15 cellular contexts compared by ENCODE assay signal in the genomic region with DNA sequence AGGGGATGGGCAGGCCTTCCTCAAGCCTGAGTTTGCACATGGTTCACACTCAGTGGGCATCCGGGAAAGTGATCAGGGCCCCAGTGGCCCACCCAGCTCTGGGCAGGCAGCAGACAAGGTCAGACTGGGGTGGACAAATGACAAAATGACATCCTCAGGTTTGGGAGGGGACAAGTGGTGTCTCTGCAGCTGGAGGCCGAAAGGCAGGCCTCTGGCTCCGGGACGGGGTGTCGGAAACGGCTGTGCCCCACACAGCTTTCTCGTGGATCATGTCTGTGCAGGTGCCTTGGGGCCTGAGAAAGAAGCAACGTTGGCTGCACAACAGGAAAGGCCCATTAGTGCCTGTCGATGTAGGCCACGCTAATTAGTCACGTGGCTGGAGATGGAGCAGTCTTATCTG. TPM values are rescaled to one million over a fixed set of nuclear protein-coding genes. Genes with fewer than 3 reads are reported as not detected.
DNase-seq lines count a peak whose midpoint lies in the region; ATAC-seq and TF ChIP-seq lines count a peak whose summit lies in the region.
"Had no signal": no experiment of that assay in that cellular context is flagged by ENCODE, and none has a peak within 500 bp of the region (broad histone marks: within the 10 kb centered on the region; RNA-seq: fewer than 3 reads in every experiment).

No MANE protein-coding gene starts in this region.

- no peaks in the 10 kb centered on the region for H3K9me3 Mint-ChIP-seq in GM23338
- peaks cover 10% of the 10 kb centered on the region for H3K9me3 Mint-ChIP-seq in glutamatergic neuron (ENCODE audit: unreplicated experiment)
- H3K9me3 Mint-ChIP-seq in CD4-positive, alpha-beta memory T cell = peaks cover 0 to 4% (median 0%) of the 10 kb centered on the region in 8 donors

- DNase-seq in NCI-H1436 (lab: John Stamatoyannopoulos, UW) (peak; percentile 9), NCI-H1436 treated with DMSO at 0.1 percent for 48 hours (lab: John Stamatoyannopoulos, UW) (no peak), GM23338 (ENCODE audit: low spot score) (no peak), glutamatergic neuron (no peak), posterior vena cava (ENCODE audit: low spot score) (peak; percentile 59), hippocampal formation (lab: John Stamatoyannopoulos, UW) (no peak)
- no peak for DNase-seq in CD4-positive, alpha-beta memory T cell
- DNase-seq: AML-193, Calu3, DMS 273 treated with DMSO at 0.1 percent for 48 hours, H7 had no signal

- CTCF ChIA-PET in CD4-positive, alpha-beta memory T cell (lab: Charles Lee; ENCODE audit: partially characterized antibody) = no interaction called here

- no peak overlapping the region for H3K27ac ChIP-seq in GM23338 (ENCODE audit: low read depth)
- no peak overlapping the region for H3K27ac ChIP-seq in CD4-positive, alpha-beta memory T cell (ENCODE audit: low read depth, low read length)
- H3K27ac ChIP-seq: 22Rv1, BLaER1 had no signal

- TF ChIP-seq CTCF in GM23338 (conservative IDR thresholded peaks at IDR 0.05; ENCODE audit: low read depth in 2 of 2) (no peak), glutamatergic neuron (IDR thresholded peaks at IDR 0.05; ENCODE audit: partially characterized antibody, unreplicated experiment) (no peak)

- no peaks in the 10 kb centered on the region for H3K4me1 ChIP-seq in GM23338 (ENCODE audit: insufficient read depth)
- H3K4me1 ChIP-seq in CD4-positive, alpha-beta memory T cell (ENCODE audit: insufficient read depth, low read length) = no peaks in the 10 kb centered on the region
- H3K4me1 ChIP-seq: BLaER1 had no signal

- ATAC-seq in GM23338 (no peak), HG03432 (IDR thresholded peaks at IDR 0.05; ENCODE audit: unreplicated experiment) (no peak)

- no peaks in the 10 kb centered on the region; the same call in none of the 2 replicates for H4K20me1 ChIP-seq in GM23338 (replicated peaks; ENCODE audit: insufficient read depth)
- H4K20me1 ChIP-seq: BLaER1 had no signal

- no peaks in the 10 kb centered on the region for H3K9me3 ChIP-seq in CD4-positive, alpha-beta memory T cell (ENCODE audit: control insufficient read depth in 1 of 2, low read length in 2 of 2)
- H3K9me3 ChIP-seq: BLaER1 had no signal

- H3F3A ChIP-seq in GM23338 (replicated peaks; ENCODE audit: low read depth) = no peaks in the 10 kb centered on the region

- intact Hi-C loops in posterior vena cava (cut with DNase I) = no loop called here
- intact Hi-C loops in CD4-positive, alpha-beta memory T cell (cut with micrococcal nuclease) = no loop called here

- H3K9me2 ChIP-seq in GM23338 (ENCODE audit: insufficient read depth) = no peaks in the 10 kb centered on the region

- H3K36me3 Mint-ChIP-seq in GM23338 (ENCODE audit: low read depth) = no peaks in the 10 kb centered on the region; the same call in 2 of the 3 replicates
- peaks cover 8% of the 10 kb centered on the region for H3K36me3 Mint-ChIP-seq in glutamatergic neuron (ENCODE audit: unreplicated experiment)
- H3K36me3 Mint-ChIP-seq in CD4-positive, alpha-beta memory T cell = no peaks in the 10 kb centered on the region

- no peak overlapping the region for H2AFZ ChIP-seq in GM23338

- H3K27ac Mint-ChIP-seq in GM23338 (peak overlapping the region; percentile 18; the same call in 1 of the 2 replicates), glutamatergic neuron (ENCODE audit: unreplicated experiment) (peak overlapping the region; percentile 76)
- H3K27ac Mint-ChIP-seq in CD4-positive, alpha-beta memory T cell = no peak overlapping the region

- H3K4me2 ChIP-seq in GM23338 = no peak overlapping the region
- H3K4me2 ChIP-seq: BLaER1 had no signal

- POLR2A ChIA-PET in CD4-positive, alpha-beta memory T cell (lab: Charles Lee; ENCODE audit: partially characterized antibody) = no interaction called here

- H3K4me1 Mint-ChIP-seq in GM23338 (peaks cover 10% of the 10 kb centered on the region; the same call in 2 of the 3 replicates), glutamatergic neuron (ENCODE audit: low read depth, unreplicated experiment) (peaks cover 57% of the 10 kb centered on the region)
- H3K4me1 Mint-ChIP-seq in CD4-positive, alpha-beta memory T cell = no peaks in the 10 kb centered on the region

- H3K27me3 ChIP-seq in GM23338 (ENCODE audit: insufficient read depth) = no peaks in the 10 kb centered on the region
- no peaks in the 10 kb centered on the region for H3K27me3 ChIP-seq in CD4-positive, alpha-beta memory T cell (ENCODE audit: insufficient read depth, low read length)
- H3K27me3 ChIP-seq: BLaER1 had no signal

- H3K4me3 Mint-ChIP-seq in GM23338 = no peak overlapping the region
- peak overlapping the region; percentile 18 for H3K4me3 Mint-ChIP-seq in glutamatergic neuron (ENCODE audit: unreplicated experiment)
- H3K4me3 Mint-ChIP-seq in CD4-positive, alpha-beta memory T cell = no peak overlapping the region

- no peaks in the 10 kb centered on the region for H3K36me3 ChIP-seq in GM23338 (ENCODE audit: insufficient read depth)
- H3K36me3 ChIP-seq in CD4-positive, alpha-beta memory T cell (ENCODE audit: insufficient read depth, low read length) = no peaks in the 10 kb centered on the region
- H3K36me3 ChIP-seq: BLaER1 had no signal

- H3K79me2 ChIP-seq in GM23338 (replicated peaks; ENCODE audit: insufficient read depth) = peaks cover 9% of the 10 kb centered on the region; the same call in 1 of the 2 replicates

- H3K27me3 Mint-ChIP-seq in GM23338 (ENCODE audit: insufficient read depth, low read depth, poor library complexity) (no peaks in the 10 kb centered on the region), glutamatergic neuron (ENCODE audit: unreplicated experiment) (peaks cover 15% of the 10 kb centered on the region)
- H3K27me3 Mint-ChIP-seq in CD4-positive, alpha-beta memory T cell = peaks cover 13 to 19% of the 10 kb centered on the region in 2 donors

- no peak overlapping the region for H3K4me3 ChIP-seq in GM23338
- no peak overlapping the region for H3K4me3 ChIP-seq in CD4-positive, alpha-beta memory T cell (ENCODE audit: low read length in 2 of 2)
- H3K4me3 ChIP-seq: BLaER1 had no signal

TF ChIP-seq in GM23338, 12 proteins besides CTCF, POLR2A, EP300 and RAD21 (continues in another document):
- TF ChIP-seq, protein P1, sequence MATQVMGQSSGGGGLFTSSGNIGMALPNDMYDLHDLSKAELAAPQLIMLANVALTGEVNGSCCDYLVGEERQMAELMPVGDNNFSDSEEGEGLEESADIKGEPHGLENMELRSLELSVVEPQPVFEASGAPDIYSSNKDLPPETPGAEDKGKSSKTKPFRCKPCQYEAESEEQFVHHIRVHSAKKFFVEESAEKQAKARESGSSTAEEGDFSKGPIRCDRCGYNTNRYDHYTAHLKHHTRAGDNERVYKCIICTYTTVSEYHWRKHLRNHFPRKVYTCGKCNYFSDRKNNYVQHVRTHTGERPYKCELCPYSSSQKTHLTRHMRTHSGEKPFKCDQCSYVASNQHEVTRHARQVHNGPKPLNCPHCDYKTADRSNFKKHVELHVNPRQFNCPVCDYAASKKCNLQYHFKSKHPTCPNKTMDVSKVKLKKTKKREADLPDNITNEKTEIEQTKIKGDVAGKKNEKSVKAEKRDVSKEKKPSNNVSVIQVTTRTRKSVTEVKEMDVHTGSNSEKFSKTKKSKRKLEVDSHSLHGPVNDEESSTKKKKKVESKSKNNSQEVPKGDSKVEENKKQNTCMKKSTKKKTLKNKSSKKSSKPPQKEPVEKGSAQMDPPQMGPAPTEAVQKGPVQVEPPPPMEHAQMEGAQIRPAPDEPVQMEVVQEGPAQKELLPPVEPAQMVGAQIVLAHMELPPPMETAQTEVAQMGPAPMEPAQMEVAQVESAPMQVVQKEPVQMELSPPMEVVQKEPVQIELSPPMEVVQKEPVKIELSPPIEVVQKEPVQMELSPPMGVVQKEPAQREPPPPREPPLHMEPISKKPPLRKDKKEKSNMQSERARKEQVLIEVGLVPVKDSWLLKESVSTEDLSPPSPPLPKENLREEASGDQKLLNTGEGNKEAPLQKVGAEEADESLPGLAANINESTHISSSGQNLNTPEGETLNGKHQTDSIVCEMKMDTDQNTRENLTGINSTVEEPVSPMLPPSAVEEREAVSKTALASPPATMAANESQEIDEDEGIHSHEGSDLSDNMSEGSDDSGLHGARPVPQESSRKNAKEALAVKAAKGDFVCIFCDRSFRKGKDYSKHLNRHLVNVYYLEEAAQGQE (IDR thresholded peaks at IDR 0.05; ENCODE audit: unreplicated experiment) = no peak
- TF ChIP-seq STAT1 (IDR thresholded peaks at IDR 0.05; ENCODE audit: unreplicated experiment) = no peak
- TF ChIP-seq EZH2 (IDR thresholded peaks at IDR 0.05; ENCODE audit: low read depth, unreplicated experiment) = no peak
- no peak for TF ChIP-seq POLR2AphosphoS5 (IDR thresholded peaks at IDR 0.05; ENCODE audit: low read depth)
- no peak for TF ChIP-seq ZNF114 (CRISPR knock-in tag; IDR thresholded peaks at IDR 0.05)
- TF ChIP-seq, protein P2, sequence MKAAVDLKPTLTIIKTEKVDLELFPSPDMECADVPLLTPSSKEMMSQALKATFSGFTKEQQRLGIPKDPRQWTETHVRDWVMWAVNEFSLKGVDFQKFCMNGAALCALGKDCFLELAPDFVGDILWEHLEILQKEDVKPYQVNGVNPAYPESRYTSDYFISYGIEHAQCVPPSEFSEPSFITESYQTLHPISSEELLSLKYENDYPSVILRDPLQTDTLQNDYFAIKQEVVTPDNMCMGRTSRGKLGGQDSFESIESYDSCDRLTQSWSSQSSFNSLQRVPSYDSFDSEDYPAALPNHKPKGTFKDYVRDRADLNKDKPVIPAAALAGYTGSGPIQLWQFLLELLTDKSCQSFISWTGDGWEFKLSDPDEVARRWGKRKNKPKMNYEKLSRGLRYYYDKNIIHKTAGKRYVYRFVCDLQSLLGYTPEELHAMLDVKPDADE (IDR thresholded peaks at IDR 0.05) = no peak
- TF ChIP-seq ZNF331 (CRISPR knock-in tag; IDR thresholded peaks at IDR 0.05; ENCODE audit: low read depth) = no peak
- no peak for TF ChIP-seq JUNB (IDR thresholded peaks at IDR 0.05; ENCODE audit: unreplicated experiment)

RNA-seq across cellular contexts. Expression of a gene that starts 44.0 kb away (rescaled TPM):
- 23.8 and 38.2 TPM in 2 replicates for total RNA-seq in GM23338 (2014; rRNA removed; shearing (Covaris generic))
- 9.3 and 10.7 TPM in 2 replicates for polyA plus RNA-seq in GM23338 (2016; fragmentation: Nextera tagmentation; extraction: Ambion mirVana)
- total RNA-seq in glutamatergic neuron (ENCODE audit: unreplicated experiment) = 235 TPM
- 1 to 10 TPM in 1 of 2 donors, under 1 TPM in 1; 0.97 to 1.3 TPM for total RNA-seq in posterior vena cava
- total RNA-seq in CD4-positive, alpha-beta memory T cell = not detected
- polyA plus RNA-seq in CD4-positive, alpha-beta memory T cell = not detected
- total RNA-seq: Calu3, HT-29 had no signal

Comparison
In these comparisons a context has a peak if more than half of its experiments do, and no peak if none do; other contexts are left out.
1. DNase-seq: peak in NCI-H1436 (single experiment) and posterior vena cava (single experiment); none in NCI-H1436 treated with DMSO at 0.1 percent for 48 hours (single experiment), GM23338 (single experiment), glutamatergic neuron (single experiment), hippocampal formation (0 of 2) and CD4-positive, alpha-beta memory T cell (0 of 5).
2. H3K27ac Mint-ChIP-seq: peak in GM23338 (single experiment) and glutamatergic neuron (single experiment); none in CD4-positive, alpha-beta memory T cell (0 of 7).
3. RNA of a gene that starts 44.0 kb away (total RNA-seq): 235 TPM in glutamatergic neuron (single experiment) and 23.8 to 38.2 TPM in GM23338; 0.97 to 1.3 TPM in posterior vena cava and not detected in CD4-positive, alpha-beta memory T cell; every median in the first group is over 10 times any median in the second.